In genomic region chr2:234565201-234565600, GRCh38 we compare ENCODE assay signal across 18 cellular contexts.
A peak's percentile ranks its signal among the peaks of the same experiment; 100 is the strongest.
DNase-seq lines count a peak whose midpoint lies in the region; ATAC-seq and TF ChIP-seq lines count a peak whose summit lies in the region.
"Had no signal": no experiment of that assay in that cellular context is flagged by ENCODE, and none has a peak within 500 bp of the region (broad histone marks: within the 10 kb centered on the region; RNA-seq: fewer than 3 reads in every experiment).

No MANE protein-coding gene starts in this region.

- H3K27ac ChIP-seq in AG04450 (ENCODE audit: low read depth, low read length) (peak overlapping the region; percentile 43), WERI-Rb-1 (peak overlapping the region; percentile 74), mesendoderm (ENCODE audit: low read depth, low read length) (no peak overlapping the region)
- H3K27ac ChIP-seq: upper lobe of left lung had no signal

- no peaks in the 10 kb centered on the region for H3K4me1 ChIP-seq in mesendoderm (ENCODE audit: control insufficient read depth, low read depth, low read length)
- H3K4me1 ChIP-seq: Caco-2, upper lobe of left lung had no signal

- no peak overlapping the region for H3K9ac ChIP-seq in mesendoderm (ENCODE audit: low read length)

- no peak overlapping the region for H2BK5ac ChIP-seq in mesendoderm (ENCODE audit: low read length)

- H3K36me3 ChIP-seq in WERI-Rb-1 (no peaks in the 10 kb centered on the region), mesendoderm (ENCODE audit: control insufficient read depth, insufficient read depth, low read length) (no peaks in the 10 kb centered on the region)
- H3K36me3 ChIP-seq: upper lobe of left lung had no signal

- CTCF ChIA-PET in AG04450 (lab: Charles Lee), result interaction anchor here (0.6 to 2.2 kb wide), 21 partner anchors 11 to 765 kb away, joined by 3 to 14 read pairs (median 4); no protein-coding TSS in a partner anchor

- no peaks in the 10 kb centered on the region for H3K79me1 ChIP-seq in mesendoderm (ENCODE audit: low read length)

- H3K56ac ChIP-seq in mesendoderm (ENCODE audit: low read length), result peak overlapping the region; percentile 25

- POLR2A ChIA-PET in AG04450 (lab: Yijun Ruan, JAX), result interaction anchor here (0.6 to 1.7 kb wide), 3 partner anchors 115 to 258 kb away, joined by 4 to 5 read pairs (median 4); no protein-coding TSS in a partner anchor

- TF ChIP-seq CTCF in AG04450 (IDR thresholded peaks at IDR 0.05; ENCODE audit: low read depth, low read length) (no peak), WERI-Rb-1 (IDR thresholded peaks at IDR 0.05; ENCODE audit: low read depth, low read length) (no peak)

- H2AK5ac ChIP-seq in mesendoderm (ENCODE audit: low read length), result no peak overlapping the region

- no peak overlapping the region for H4K5ac ChIP-seq in mesendoderm (ENCODE audit: low read length)

- ATAC-seq in GM19351 (IDR thresholded peaks at IDR 0.05; ENCODE audit: unreplicated experiment), result peak; percentile 73
- no peak for ATAC-seq in GM21576 (IDR thresholded peaks at IDR 0.05; ENCODE audit: unreplicated experiment)
- ATAC-seq: effector memory CD8-positive, alpha-beta T cell had no signal

- no peak overlapping the region for H3K18ac ChIP-seq in mesendoderm (ENCODE audit: low read length)

- H3K9me3 ChIP-seq in AG04450 (ENCODE audit: control insufficient read depth, insufficient read depth, low read length) (peaks cover 7% of the 10 kb centered on the region), WERI-Rb-1 (ENCODE audit: severe bottlenecking) (no peaks in the 10 kb centered on the region)
- H3K9me3 ChIP-seq: Caco-2, upper lobe of left lung had no signal

- no peak for DNase-seq in AG04450 (ENCODE audit: low read depth, low spot score)
- no peak for DNase-seq in WERI-Rb-1
- no peak for DNase-seq in mesendoderm
- DNase-seq in HuH-7.5 (ENCODE audit: low spot score), result no peak
- no peak for DNase-seq in NCI-H2171 (lab: John Stamatoyannopoulos, UW)
- no peak for DNase-seq in activated CD8-positive, alpha-beta memory T cell treated with anti-CD3 and anti-CD28 coated beads for 24 hours
- DNase-seq: activated CD4-positive, alpha-beta T cell treated with anti-CD3 and anti-CD28 coated beads, Interleukin-2, amount 10 ng/mL, durations not matched to agents 7 days and 5 days; activated gamma-delta T cell treated with Interleukin-2 at 50 U/mL for 16 hours; Caco-2; effector memory CD8-positive, alpha-beta T cell; H7; islet precursor cell; NCI-H526 treated with DMSO at 0.1 percent for 48 hours; stimulated activated CD4-positive, alpha-beta T cell treated with anti-CD3 and anti-CD28 coated beads, Interleukin-15, amount 100 ng/mL, for 24 hours; stimulated activated naive CD4-positive, alpha-beta T cell treated with Interleukin-2 at 50 U/mL for 16 hours; upper lobe of left lung had no signal

- H3K23ac ChIP-seq in mesendoderm (ENCODE audit: low read length), result no peak overlapping the region

- no peaks in the 10 kb centered on the region for H3K79me2 ChIP-seq in mesendoderm (ENCODE audit: control insufficient read depth, insufficient read depth, low read length)

- H3K27me3 ChIP-seq in AG04450 (ENCODE audit: control insufficient read depth, insufficient read depth, low read length), result no peaks in the 10 kb centered on the region
- H3K27me3 ChIP-seq in WERI-Rb-1 (ENCODE audit: insufficient read depth, low read depth, severe bottlenecking), result no peaks in the 10 kb centered on the region
- no peaks in the 10 kb centered on the region for H3K27me3 ChIP-seq in mesendoderm (ENCODE audit: insufficient read depth, low read length, poor library complexity)
- H3K27me3 ChIP-seq: upper lobe of left lung had no signal

- no peak overlapping the region for H4K8ac ChIP-seq in mesendoderm (ENCODE audit: low read depth, low read length)

- H3K4me3 ChIP-seq in AG04450 (ENCODE audit: low read depth, low read length) (no peak overlapping the region), WERI-Rb-1 (ENCODE audit: low read depth, low read length) (no peak overlapping the region), mesendoderm (ENCODE audit: low read length) (no peak overlapping the region)
- H3K4me3 ChIP-seq: upper lobe of left lung had no signal

- H2BK15ac ChIP-seq in mesendoderm (replicated peaks; ENCODE audit: low read depth), result no peak overlapping the region

- WGBS in mesendoderm (ENCODE audit: extremely low coverage, insufficient coverage, low lambda C conversion rate), result no CpG with 5 or more reads among the region's 1 CpG

- H3K4ac ChIP-seq in mesendoderm (ENCODE audit: low read depth, low read length), result no peak overlapping the region

- H2BK120ac ChIP-seq in mesendoderm (ENCODE audit: low read depth, low read length), result no peak overlapping the region

- no peak overlapping the region for H3K4me2 ChIP-seq in mesendoderm (ENCODE audit: low read length)
